Comparison of ENCODE assay signal across 17 cellular contexts in the genomic region with DNA sequence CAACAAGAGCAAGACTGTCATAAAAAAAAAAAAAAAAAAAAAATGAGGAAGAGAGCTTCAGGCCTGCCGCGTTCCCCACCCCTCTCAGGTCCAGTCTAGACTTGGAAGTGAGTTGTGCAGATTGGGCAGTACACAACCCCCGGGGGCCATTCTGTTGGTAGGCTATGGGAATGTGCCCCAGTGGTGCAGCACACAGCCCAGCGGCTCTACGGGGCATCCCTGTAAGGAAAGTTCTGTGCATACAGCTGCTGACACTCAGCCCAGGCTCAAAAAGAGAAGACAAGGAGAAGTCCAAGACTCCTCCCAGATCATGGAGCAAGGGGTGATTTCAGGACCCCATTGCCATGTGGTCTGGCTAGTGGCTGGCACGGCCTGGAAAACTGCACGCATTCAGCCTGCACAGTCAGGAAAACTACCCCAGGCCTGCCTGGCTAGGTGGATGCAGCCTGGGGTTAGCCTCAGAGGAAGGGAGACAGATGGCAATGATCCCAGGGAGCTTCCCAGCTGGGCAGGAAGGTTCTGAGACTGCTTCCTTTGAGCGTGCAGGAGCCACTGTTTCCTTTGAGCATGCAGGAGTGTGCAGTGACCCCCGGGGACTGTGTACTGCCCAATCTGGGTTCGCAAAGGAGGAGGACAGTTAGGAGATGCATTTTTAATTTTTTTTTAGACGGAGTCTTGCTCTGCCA. TPM values are rescaled to one million over a fixed set of nuclear protein-coding genes. Genes with fewer than 3 reads are reported as not detected.
DNase-seq lines count a peak whose midpoint lies in the region; ATAC-seq lines count a peak whose summit lies in the region.
"Had no signal": no experiment of that assay in that cellular context is flagged by ENCODE, and none has a peak within 500 bp of the region (broad histone marks: within the 10 kb centered on the region; RNA-seq: fewer than 3 reads in every experiment).

No MANE protein-coding gene starts in this region.

- H3K9me3 ChIP-seq in subcutaneous abdominal adipose tissue (ENCODE audit: control insufficient read depth in 5 of 5, low read length in 5 of 5): no peaks in the 10 kb centered on the region
- H3K9me3 ChIP-seq: thyroid gland had no signal

- H3K27ac ChIP-seq in subcutaneous abdominal adipose tissue (ENCODE audit: low read depth, low read length): peak overlapping the region; percentile 71
- H3K27ac ChIP-seq: brain microvascular endothelial cell had no signal

- DNase-seq in activated effector memory CD4-positive, alpha-beta T cell treated with anti-CD3 and anti-CD28 coated beads, Interleukin-2, amount 50 U/mL, for 16 hours: peak; percentile 24
- no peak for DNase-seq in activated effector memory CD4-positive, alpha-beta T cell treated with Interleukin-2 at 50 U/mL for 16 hours
- DNase-seq in RPMI7951 (ENCODE audit: low read depth): peak; percentile 91
- DNase-seq in left cardiac atrium: no peak
- DNase-seq in NCI-H526 treated with DMSO at 0.1 percent for 48 hours (lab: John Stamatoyannopoulos, UW): no peak
- no peak for DNase-seq in NCI-H2196 (lab: John Stamatoyannopoulos, UW; ENCODE audit: unreplicated experiment)
- DNase-seq in head of caudate nucleus: no peak
- DNase-seq: activated B cell treated with CpG ODN at 0.5 μM for 24 hours; activated CD8-positive, alpha-beta memory T cell treated with anti-CD3 and anti-CD28 coated beads, Interleukin-2, amount 10 ng/mL, durations not matched to agents 7 days and 5 days; activated naive CD4-positive, alpha-beta T cell; brain microvascular endothelial cell; mammary epithelial cell; NCI-H2081; stimulated activated CD8-positive, alpha-beta memory T cell treated with anti-CD3 and anti-CD28 coated beads, Interleukin-4, amount 100 ng/mL, for 48 hours; SW 1271; thyroid gland had no signal

- H3K27me3 ChIP-seq in subcutaneous abdominal adipose tissue (ENCODE audit: control insufficient read depth in 5 of 5, insufficient read depth in 4 of 5, low read length in 5 of 5): no peaks in the 10 kb centered on the region
- H3K27me3 ChIP-seq: brain microvascular endothelial cell, thyroid gland had no signal

- no peak overlapping the region for H3K9ac ChIP-seq in subcutaneous abdominal adipose tissue (ENCODE audit: low read length in 5 of 5)

- peaks cover 0 to 34% (median 20%) of the 10 kb centered on the region in 5 donors for H3K36me3 ChIP-seq in subcutaneous abdominal adipose tissue (ENCODE audit: control insufficient read depth in 5 of 5, insufficient read depth in 5 of 5, low read length in 5 of 5)
- H3K36me3 ChIP-seq: brain microvascular endothelial cell, thyroid gland had no signal

- H3K4me1 ChIP-seq in subcutaneous abdominal adipose tissue (ENCODE audit: control insufficient read depth in 5 of 5, insufficient read depth in 5 of 5, low read length in 5 of 5): peaks cover 12 to 57% (median 46%) of the 10 kb centered on the region in 5 donors

- no peak overlapping the region for H3K4me3 ChIP-seq in subcutaneous abdominal adipose tissue (ENCODE audit: low read depth in 1 of 5, low read length in 5 of 5)
- H3K4me3 ChIP-seq: thyroid gland had no signal

- ATAC-seq in left cardiac atrium: peak; percentile 17 to 20
- ATAC-seq: activated CD8-positive, alpha-beta memory T cell treated with anti-CD3 and anti-CD28 coated beads, Interleukin-2, amount 10 ng/mL, durations not matched to agents 7 days and 5 days had no signal

- intact Hi-C loops in left cardiac atrium (cut with DNase I): no loop called here
- intact Hi-C loops in head of caudate nucleus (cut with DNase I): no loop called here

RNA-seq across cellular contexts. Expression of gene PECAM1, which starts 44.8 kb away (rescaled TPM):
- total RNA-seq in RPMI7951 (2014; rRNA removed; shearing (Covaris generic)): 2.5 and 3.1 TPM in 2 replicates
- total RNA-seq in left cardiac atrium: 100 to 1,000 TPM; 147 to 297 TPM

Comparison
In these comparisons a context has a peak if more than half of its experiments do, and no peak if none do; other contexts are left out.
1. DNase-seq: peak in activated effector memory CD4-positive, alpha-beta T cell treated with anti-CD3 and anti-CD28 coated beads, Interleukin-2, amount 50 U/mL, for 16 hours (single experiment) and RPMI7951 (single experiment); none in activated effector memory CD4-positive, alpha-beta T cell treated with Interleukin-2 at 50 U/mL for 16 hours (single experiment), left cardiac atrium (single experiment), NCI-H526 treated with DMSO at 0.1 percent for 48 hours (single experiment), NCI-H2196 (single experiment) and head of caudate nucleus (0 of 42).
2. RNA of gene PECAM1, which starts 44.8 kb away (total RNA-seq): 147 to 297 TPM in left cardiac atrium; 2.5 to 3.1 TPM in RPMI7951; every median in the first group is over 10 times any median in the second.